ENCODE assay signal across 28 cellular contexts in genomic region chr10:112332022-112332421, GRCh38. TPM values are rescaled to one million over a fixed set of nuclear protein-coding genes. Genes with fewer than 3 reads are reported as not detected.
"Had no signal": no experiment of that assay in that cellular context is flagged by ENCODE, and none has a peak within 500 bp of the region (broad histone marks: within the 10 kb centered on the region; RNA-seq: fewer than 3 reads in every experiment).

No MANE protein-coding gene starts in this region.

- H3K4me1 ChIP-seq: left ventricle myocardium inferior, spleen had no signal

- H3K4me3 Mint-ChIP-seq: activated CD4-positive, alpha-beta T cell treated with anti-CD3 and anti-CD28 coated beads for 36 hours; activated naive CD4-positive, alpha-beta T cell treated with anti-CD3 and anti-CD28 coated beads for 36 hours; effector memory CD8-positive, alpha-beta T cell; immature natural killer cell; natural killer cell; WTC11 had no signal

- H3K36me3 ChIP-seq: left ventricle myocardium inferior, spleen, tibial artery had no signal

- H3K27ac ChIP-seq: left ventricle myocardium inferior, spleen, tibial artery had no signal

- H3K27me3 ChIP-seq: spleen, tibial artery had no signal

- H3K4me1 Mint-ChIP-seq: immature natural killer cell, natural killer cell had no signal

- H3K9me3 ChIP-seq: left ventricle myocardium inferior, spleen, tibial artery had no signal

- H3K27ac Mint-ChIP-seq: activated CD4-positive, alpha-beta T cell treated with anti-CD3 and anti-CD28 coated beads for 36 hours; activated naive CD4-positive, alpha-beta T cell treated with anti-CD3 and anti-CD28 coated beads for 36 hours; effector memory CD8-positive, alpha-beta T cell; immature natural killer cell; natural killer cell; progenitor cell of endocrine pancreas; WTC11 had no signal

- H3K4me3 ChIP-seq: left ventricle myocardium inferior, spleen, tibial artery had no signal

- H3K36me3 Mint-ChIP-seq: immature natural killer cell, natural killer cell, WTC11 had no signal

- ATAC-seq: effector memory CD8-positive, alpha-beta T cell; esophagus mucosa; natural killer cell; WTC11 had no signal

- H3K9me3 Mint-ChIP-seq: activated naive CD4-positive, alpha-beta T cell treated with anti-CD3 and anti-CD28 coated beads for 36 hours; effector memory CD8-positive, alpha-beta T cell; immature natural killer cell; natural killer cell; WTC11 had no signal

- DNase-seq: activated CD4-positive, alpha-beta T cell treated with anti-CD3 and anti-CD28 coated beads, Interleukin-2, amount 50 U/mL, for 4 hours; activated effector memory CD4-positive, alpha-beta T cell treated with Interleukin-2 at 50 U/mL for 16 hours; activated naive CD4-positive, alpha-beta T cell treated with anti-CD3 and anti-CD28 coated beads for 36 hours; activated T-cell treated with anti-CD3 and anti-CD28 coated beads, Interleukin-2, amount 50 U/mL, for 48 hours; dermis blood vessel endothelial cell; effector memory CD8-positive, alpha-beta T cell; foreskin melanocyte; immature natural killer cell; kidney glomerular epithelial cell; left ventricle myocardium inferior; natural killer cell; retina; spleen; stimulated activated CD4-positive, alpha-beta T cell treated with anti-CD3 and anti-CD28 coated beads, Interleukin-4, amount 100 ng/mL, for 1 hour; stimulated activated naive CD4-positive, alpha-beta T cell treated with Interleukin-2 at 50 U/mL for 16 hours; substantia nigra; T-helper 9 cell; tibial artery had no signal

RNA-seq across cellular contexts. Expression of gene TECTB, which starts 48.8 kb away (rescaled TPM):
- total RNA-seq: activated CD4-positive, alpha-beta T cell treated with anti-CD3 and anti-CD28 coated beads for 36 hours; activated naive CD4-positive, alpha-beta T cell treated with anti-CD3 and anti-CD28 coated beads for 36 hours; cardiac septum; chondrocyte; dermis blood vessel endothelial cell; endothelial cell of umbilical vein; esophagus mucosa; left ventricle myocardium inferior; lung microvascular endothelial cell; natural killer cell; osteoblast; progenitor cell of endocrine pancreas; spleen; T-helper 1 cell treated with Interleukin-12 subunit alpha and Interleukin-12 subunit beta and Interleukin-4 antibody, amounts not matched to agents 30 ng/mL and 1 ng/mL, for 36 hours; WTC11 had no signal
- polyA plus RNA-seq: endothelial cell of umbilical vein, immature natural killer cell, spleen had no signal
